Comparison of ENCODE assay signal across 1 cellular context in the genomic region with DNA sequence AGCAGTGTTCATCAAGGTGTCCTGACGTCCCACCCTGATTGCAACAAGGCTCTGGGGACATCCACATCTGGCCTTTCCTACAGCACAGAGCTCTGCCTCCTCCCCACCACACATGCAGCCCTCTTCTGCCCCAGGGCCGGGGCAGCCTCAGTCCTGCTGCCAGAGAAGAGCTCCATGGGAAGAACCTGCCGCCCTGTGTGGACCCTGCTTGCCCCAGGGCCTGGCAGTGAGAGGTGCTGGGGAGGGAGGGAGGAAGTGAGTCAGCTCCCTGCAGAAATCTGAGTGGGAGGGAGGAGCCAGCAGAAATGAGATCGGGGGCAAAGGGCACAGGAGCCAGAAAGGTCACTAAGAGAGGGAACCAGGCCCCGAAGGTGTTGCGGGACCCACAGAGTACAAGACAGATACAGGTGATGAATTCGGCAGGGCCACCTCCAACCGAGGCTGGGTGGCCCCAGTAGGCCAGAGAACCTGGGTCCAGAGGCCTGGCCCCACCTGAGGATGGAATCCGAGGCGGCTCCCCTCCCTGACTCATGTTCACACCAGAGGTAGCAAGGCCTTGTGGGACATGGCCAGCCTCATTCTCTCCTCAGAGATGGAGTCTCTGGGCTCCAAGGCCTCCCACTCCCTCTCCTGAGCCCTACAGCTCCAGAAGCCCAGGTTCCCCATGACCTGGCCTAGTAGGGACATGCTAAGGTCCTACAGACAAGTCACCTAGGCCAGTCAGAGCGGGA.
TF ChIP-seq lines count a peak whose summit lies in the region.

No MANE protein-coding gene starts in this region.

TF ChIP-seq in K562, 482 proteins besides CTCF, POLR2A, EP300 and RAD21 (continued from another document and continues in another):
- TF ChIP-seq, protein P1, sequence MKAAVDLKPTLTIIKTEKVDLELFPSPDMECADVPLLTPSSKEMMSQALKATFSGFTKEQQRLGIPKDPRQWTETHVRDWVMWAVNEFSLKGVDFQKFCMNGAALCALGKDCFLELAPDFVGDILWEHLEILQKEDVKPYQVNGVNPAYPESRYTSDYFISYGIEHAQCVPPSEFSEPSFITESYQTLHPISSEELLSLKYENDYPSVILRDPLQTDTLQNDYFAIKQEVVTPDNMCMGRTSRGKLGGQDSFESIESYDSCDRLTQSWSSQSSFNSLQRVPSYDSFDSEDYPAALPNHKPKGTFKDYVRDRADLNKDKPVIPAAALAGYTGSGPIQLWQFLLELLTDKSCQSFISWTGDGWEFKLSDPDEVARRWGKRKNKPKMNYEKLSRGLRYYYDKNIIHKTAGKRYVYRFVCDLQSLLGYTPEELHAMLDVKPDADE (conservative IDR thresholded peaks at IDR 0.05; ENCODE audit: control insufficient read depth, low read depth, low read length), result peak; percentile 35; the same call in 1 of the 2 replicates
- TF ChIP-seq, protein P2, sequence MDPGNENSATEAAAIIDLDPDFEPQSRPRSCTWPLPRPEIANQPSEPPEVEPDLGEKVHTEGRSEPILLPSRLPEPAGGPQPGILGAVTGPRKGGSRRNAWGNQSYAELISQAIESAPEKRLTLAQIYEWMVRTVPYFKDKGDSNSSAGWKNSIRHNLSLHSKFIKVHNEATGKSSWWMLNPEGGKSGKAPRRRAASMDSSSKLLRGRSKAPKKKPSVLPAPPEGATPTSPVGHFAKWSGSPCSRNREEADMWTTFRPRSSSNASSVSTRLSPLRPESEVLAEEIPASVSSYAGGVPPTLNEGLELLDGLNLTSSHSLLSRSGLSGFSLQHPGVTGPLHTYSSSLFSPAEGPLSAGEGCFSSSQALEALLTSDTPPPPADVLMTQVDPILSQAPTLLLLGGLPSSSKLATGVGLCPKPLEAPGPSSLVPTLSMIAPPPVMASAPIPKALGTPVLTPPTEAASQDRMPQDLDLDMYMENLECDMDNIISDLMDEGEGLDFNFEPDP (CRISPR knock-in tag; IDR thresholded peaks at IDR 0.05), result no peak
- TF ChIP-seq TCF3 (CRISPR knock-in tag; IDR thresholded peaks at IDR 0.05), result no peak
- TF ChIP-seq KLF6 (CRISPR knock-in tag; IDR thresholded peaks at IDR 0.05; ENCODE audit: borderline replicate concordance), result no peak
- peak; percentile 70 for TF ChIP-seq HDAC2 (IDR thresholded peaks at IDR 0.05)
- TF ChIP-seq NFIC (IDR thresholded peaks at IDR 0.05), result 0 out of 2 replicates have a peak, but pooled peaks have one; percentile 11
- no peak for TF ChIP-seq RBM39 (optimal IDR thresholded peaks at IDR 0.05; ENCODE audit: low read depth, low read length)
- no peak for TF ChIP-seq SRSF1 (IDR thresholded peaks at IDR 0.05; ENCODE audit: low read depth, low read length)
- TF ChIP-seq, protein P3, sequence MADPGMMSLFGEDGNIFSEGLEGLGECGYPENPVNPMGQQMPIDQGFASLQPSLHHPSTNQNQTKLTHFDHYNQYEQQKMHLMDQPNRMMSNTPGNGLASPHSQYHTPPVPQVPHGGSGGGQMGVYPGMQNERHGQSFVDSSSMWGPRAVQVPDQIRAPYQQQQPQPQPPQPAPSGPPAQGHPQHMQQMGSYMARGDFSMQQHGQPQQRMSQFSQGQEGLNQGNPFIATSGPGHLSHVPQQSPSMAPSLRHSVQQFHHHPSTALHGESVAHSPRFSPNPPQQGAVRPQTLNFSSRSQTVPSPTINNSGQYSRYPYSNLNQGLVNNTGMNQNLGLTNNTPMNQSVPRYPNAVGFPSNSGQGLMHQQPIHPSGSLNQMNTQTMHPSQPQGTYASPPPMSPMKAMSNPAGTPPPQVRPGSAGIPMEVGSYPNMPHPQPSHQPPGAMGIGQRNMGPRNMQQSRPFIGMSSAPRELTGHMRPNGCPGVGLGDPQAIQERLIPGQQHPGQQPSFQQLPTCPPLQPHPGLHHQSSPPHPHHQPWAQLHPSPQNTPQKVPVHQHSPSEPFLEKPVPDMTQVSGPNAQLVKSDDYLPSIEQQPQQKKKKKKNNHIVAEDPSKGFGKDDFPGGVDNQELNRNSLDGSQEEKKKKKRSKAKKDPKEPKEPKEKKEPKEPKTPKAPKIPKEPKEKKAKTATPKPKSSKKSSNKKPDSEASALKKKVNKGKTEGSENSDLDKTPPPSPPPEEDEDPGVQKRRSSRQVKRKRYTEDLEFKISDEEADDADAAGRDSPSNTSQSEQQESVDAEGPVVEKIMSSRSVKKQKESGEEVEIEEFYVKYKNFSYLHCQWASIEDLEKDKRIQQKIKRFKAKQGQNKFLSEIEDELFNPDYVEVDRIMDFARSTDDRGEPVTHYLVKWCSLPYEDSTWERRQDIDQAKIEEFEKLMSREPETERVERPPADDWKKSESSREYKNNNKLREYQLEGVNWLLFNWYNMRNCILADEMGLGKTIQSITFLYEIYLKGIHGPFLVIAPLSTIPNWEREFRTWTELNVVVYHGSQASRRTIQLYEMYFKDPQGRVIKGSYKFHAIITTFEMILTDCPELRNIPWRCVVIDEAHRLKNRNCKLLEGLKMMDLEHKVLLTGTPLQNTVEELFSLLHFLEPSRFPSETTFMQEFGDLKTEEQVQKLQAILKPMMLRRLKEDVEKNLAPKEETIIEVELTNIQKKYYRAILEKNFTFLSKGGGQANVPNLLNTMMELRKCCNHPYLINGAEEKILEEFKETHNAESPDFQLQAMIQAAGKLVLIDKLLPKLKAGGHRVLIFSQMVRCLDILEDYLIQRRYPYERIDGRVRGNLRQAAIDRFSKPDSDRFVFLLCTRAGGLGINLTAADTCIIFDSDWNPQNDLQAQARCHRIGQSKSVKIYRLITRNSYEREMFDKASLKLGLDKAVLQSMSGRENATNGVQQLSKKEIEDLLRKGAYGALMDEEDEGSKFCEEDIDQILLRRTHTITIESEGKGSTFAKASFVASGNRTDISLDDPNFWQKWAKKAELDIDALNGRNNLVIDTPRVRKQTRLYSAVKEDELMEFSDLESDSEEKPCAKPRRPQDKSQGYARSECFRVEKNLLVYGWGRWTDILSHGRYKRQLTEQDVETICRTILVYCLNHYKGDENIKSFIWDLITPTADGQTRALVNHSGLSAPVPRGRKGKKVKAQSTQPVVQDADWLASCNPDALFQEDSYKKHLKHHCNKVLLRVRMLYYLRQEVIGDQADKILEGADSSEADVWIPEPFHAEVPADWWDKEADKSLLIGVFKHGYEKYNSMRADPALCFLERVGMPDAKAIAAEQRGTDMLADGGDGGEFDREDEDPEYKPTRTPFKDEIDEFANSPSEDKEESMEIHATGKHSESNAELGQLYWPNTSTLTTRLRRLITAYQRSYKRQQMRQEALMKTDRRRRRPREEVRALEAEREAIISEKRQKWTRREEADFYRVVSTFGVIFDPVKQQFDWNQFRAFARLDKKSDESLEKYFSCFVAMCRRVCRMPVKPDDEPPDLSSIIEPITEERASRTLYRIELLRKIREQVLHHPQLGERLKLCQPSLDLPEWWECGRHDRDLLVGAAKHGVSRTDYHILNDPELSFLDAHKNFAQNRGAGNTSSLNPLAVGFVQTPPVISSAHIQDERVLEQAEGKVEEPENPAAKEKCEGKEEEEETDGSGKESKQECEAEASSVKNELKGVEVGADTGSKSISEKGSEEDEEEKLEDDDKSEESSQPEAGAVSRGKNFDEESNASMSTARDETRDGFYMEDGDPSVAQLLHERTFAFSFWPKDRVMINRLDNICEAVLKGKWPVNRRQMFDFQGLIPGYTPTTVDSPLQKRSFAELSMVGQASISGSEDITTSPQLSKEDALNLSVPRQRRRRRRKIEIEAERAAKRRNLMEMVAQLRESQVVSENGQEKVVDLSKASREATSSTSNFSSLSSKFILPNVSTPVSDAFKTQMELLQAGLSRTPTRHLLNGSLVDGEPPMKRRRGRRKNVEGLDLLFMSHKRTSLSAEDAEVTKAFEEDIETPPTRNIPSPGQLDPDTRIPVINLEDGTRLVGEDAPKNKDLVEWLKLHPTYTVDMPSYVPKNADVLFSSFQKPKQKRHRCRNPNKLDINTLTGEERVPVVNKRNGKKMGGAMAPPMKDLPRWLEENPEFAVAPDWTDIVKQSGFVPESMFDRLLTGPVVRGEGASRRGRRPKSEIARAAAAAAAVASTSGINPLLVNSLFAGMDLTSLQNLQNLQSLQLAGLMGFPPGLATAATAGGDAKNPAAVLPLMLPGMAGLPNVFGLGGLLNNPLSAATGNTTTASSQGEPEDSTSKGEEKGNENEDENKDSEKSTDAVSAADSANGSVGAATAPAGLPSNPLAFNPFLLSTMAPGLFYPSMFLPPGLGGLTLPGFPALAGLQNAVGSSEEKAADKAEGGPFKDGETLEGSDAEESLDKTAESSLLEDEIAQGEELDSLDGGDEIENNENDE (IDR thresholded peaks at IDR 0.05; ENCODE audit: low read depth, low read length), result no peak
- 0 out of 2 replicates have a peak, but pooled peaks have one; percentile 19 for TF ChIP-seq MTA3 (IDR thresholded peaks at IDR 0.05; ENCODE audit: borderline replicate concordance)
- TF ChIP-seq, protein P4, sequence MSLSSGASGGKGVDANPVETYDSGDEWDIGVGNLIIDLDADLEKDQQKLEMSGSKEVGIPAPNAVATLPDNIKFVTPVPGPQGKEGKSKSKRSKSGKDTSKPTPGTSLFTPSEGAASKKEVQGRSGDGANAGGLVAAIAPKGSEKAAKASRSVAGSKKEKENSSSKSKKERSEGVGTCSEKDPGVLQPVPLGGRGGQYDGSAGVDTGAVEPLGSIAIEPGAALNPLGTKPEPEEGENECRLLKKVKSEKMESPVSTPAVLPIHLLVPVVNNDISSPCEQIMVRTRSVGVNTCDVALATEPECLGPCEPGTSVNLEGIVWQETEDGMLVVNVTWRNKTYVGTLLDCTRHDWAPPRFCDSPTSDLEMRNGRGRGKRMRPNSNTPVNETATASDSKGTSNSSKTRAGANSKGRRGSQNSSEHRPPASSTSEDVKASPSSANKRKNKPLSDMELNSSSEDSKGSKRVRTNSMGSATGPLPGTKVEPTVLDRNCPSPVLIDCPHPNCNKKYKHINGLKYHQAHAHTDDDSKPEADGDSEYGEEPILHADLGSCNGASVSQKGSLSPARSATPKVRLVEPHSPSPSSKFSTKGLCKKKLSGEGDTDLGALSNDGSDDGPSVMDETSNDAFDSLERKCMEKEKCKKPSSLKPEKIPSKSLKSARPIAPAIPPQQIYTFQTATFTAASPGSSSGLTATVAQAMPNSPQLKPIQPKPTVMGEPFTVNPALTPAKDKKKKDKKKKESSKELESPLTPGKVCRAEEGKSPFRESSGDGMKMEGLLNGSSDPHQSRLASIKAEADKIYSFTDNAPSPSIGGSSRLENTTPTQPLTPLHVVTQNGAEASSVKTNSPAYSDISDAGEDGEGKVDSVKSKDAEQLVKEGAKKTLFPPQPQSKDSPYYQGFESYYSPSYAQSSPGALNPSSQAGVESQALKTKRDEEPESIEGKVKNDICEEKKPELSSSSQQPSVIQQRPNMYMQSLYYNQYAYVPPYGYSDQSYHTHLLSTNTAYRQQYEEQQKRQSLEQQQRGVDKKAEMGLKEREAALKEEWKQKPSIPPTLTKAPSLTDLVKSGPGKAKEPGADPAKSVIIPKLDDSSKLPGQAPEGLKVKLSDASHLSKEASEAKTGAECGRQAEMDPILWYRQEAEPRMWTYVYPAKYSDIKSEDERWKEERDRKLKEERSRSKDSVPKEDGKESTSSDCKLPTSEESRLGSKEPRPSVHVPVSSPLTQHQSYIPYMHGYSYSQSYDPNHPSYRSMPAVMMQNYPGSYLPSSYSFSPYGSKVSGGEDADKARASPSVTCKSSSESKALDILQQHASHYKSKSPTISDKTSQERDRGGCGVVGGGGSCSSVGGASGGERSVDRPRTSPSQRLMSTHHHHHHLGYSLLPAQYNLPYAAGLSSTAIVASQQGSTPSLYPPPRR (CRISPR knock-in tag; IDR thresholded peaks at IDR 0.05; ENCODE audit: borderline replicate concordance), result no peak
- TF ChIP-seq ZNF507 (tag; conservative IDR thresholded peaks at IDR 0.05), result no peak
- TF ChIP-seq ZNF133 (CRISPR knock-in tag; IDR thresholded peaks at IDR 0.05), result no peak
- no peak for TF ChIP-seq ZNF274 (IDR thresholded peaks at IDR 0.05; ENCODE audit: borderline replicate concordance, low read depth, low read length)
- TF ChIP-seq POLR2AphosphoS5 (IDR thresholded peaks at IDR 0.05; ENCODE audit: control insufficient read depth, insufficient read depth, low read depth, low read length), result no peak
- no peak for TF ChIP-seq ZNF197 (CRISPR knock-in tag; IDR thresholded peaks at IDR 0.05; ENCODE audit: low read depth)
- no peak for TF ChIP-seq ZNF217 (CRISPR knock-in tag; IDR thresholded peaks at IDR 0.05)
- TF ChIP-seq ZNF695 (CRISPR knock-in tag; IDR thresholded peaks at IDR 0.05), result no peak
- TF ChIP-seq TCF7 (IDR thresholded peaks at IDR 0.05; ENCODE audit: borderline replicate concordance), result no peak
- TF ChIP-seq NR3C1 (CRISPR knock-in tag; IDR thresholded peaks at IDR 0.05), result no peak
- TF ChIP-seq, protein P5, sequence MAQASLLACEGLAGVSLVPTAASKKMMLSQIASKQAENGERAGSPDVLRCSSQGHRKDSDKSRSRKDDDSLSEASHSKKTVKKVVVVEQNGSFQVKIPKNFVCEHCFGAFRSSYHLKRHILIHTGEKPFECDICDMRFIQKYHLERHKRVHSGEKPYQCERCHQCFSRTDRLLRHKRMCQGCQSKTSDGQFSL (CRISPR knock-in tag; IDR thresholded peaks at IDR 0.05), result no peak
- TF ChIP-seq, protein P5 (tag; IDR thresholded peaks at IDR 0.05), result no peak
- no peak for TF ChIP-seq ILF3 (IDR thresholded peaks at IDR 0.05; ENCODE audit: borderline replicate concordance)
- no peak for TF ChIP-seq NONO (IDR thresholded peaks at IDR 0.05; ENCODE audit: low read depth in 2 of 2, low read length in 1 of 2)
- TF ChIP-seq ZNF589 (CRISPR knock-in tag; IDR thresholded peaks at IDR 0.05; ENCODE audit: low read depth), result 0 out of 2 replicates have a peak, but pooled peaks have one; percentile 43
- peak in 1 of 2 experiments; percentile 76; a peak in 2 of 4 replicates for TF ChIP-seq MAZ (CRISPR knock-in tag; conservative IDR thresholded peaks at IDR 0.05 in 1 of 2, IDR thresholded peaks at IDR 0.05 in 1 of 2)
- peak in 1 of 2 experiments; percentile 67; a peak in 2 of 4 replicates for TF ChIP-seq HDAC1 (IDR thresholded peaks at IDR 0.05)
- no peak for TF ChIP-seq ZNF75A (CRISPR knock-in tag; IDR thresholded peaks at IDR 0.05)
- TF ChIP-seq CBX2 (IDR thresholded peaks at IDR 0.05; ENCODE audit: insufficient read depth, low read length, poor library complexity, severe bottlenecking), result no peak
- TF ChIP-seq, protein P6, sequence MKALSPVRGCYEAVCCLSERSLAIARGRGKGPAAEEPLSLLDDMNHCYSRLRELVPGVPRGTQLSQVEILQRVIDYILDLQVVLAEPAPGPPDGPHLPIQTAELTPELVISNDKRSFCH (CRISPR knock-in tag; IDR thresholded peaks at IDR 0.05), result no peak
- TF ChIP-seq, protein P6 (tag; IDR thresholded peaks at IDR 0.05), result peak; percentile 89
- TF ChIP-seq, protein P7, sequence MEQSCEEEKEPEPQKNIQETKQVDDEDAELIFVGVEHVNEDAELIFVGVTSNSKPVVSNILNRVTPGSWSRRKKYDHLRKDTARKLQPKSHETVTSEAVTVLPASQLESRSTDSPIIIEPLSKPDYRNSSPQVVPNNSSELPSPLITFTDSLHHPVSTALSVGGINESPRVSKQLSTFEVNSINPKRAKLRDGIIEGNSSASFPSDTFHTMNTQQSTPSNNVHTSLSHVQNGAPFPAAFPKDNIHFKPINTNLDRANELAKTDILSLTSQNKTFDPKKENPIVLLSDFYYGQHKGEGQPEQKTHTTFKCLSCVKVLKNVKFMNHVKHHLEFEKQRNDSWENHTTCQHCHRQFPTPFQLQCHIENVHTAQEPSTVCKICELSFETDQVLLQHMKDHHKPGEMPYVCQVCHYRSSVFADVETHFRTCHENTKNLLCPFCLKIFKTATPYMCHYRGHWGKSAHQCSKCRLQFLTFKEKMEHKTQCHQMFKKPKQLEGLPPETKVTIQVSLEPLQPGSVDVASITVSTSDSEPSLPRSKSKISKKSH (CRISPR knock-in tag; IDR thresholded peaks at IDR 0.05), result no peak
